In genomic region chr14:58272589-58273372, GRCh38 we compare ENCODE assay signal across 10 cellular contexts. TPM values are rescaled to one million over a fixed set of nuclear protein-coding genes. Genes with fewer than 3 reads are reported as not detected.
DNase-seq lines count a peak whose midpoint lies in the region; ATAC-seq and TF ChIP-seq lines count a peak whose summit lies in the region.
"Had no signal": no experiment of that assay in that cellular context is flagged by ENCODE, and none has a peak within 500 bp of the region (broad histone marks: within the 10 kb centered on the region; RNA-seq: fewer than 3 reads in every experiment).

No MANE protein-coding gene starts in this region.

- no peaks in the 10 kb centered on the region for H3K27me3 ChIP-seq in BE2C
- H3K27me3 ChIP-seq in HUES48 (ENCODE audit: control insufficient read depth, insufficient read depth, low read length): no peaks in the 10 kb centered on the region
- H3K27me3 ChIP-seq in brain microvascular endothelial cell (replicated peaks): no peaks in the 10 kb centered on the region
- no peaks in the 10 kb centered on the region for H3K27me3 ChIP-seq in SJCRH30

- no peak for ATAC-seq in HG03108 (IDR thresholded peaks at IDR 0.05; ENCODE audit: unreplicated experiment)
- ATAC-seq in stimulated activated effector memory CD8-positive, alpha-beta T cell treated with anti-CD3 and anti-CD28 coated beads, Interleukin-12 subunit alpha, Interleukin-12 subunit beta, amount 100 ng/mL, for 72 hours: no peak
- ATAC-seq: activated T-cell treated with anti-CD3 and anti-CD28 coated beads, Interleukin-2, amount 50 U/mL, for 4 hours had no signal

- H3K4me1 ChIP-seq in BE2C: no peaks in the 10 kb centered on the region
- H3K4me1 ChIP-seq in HUES48 (ENCODE audit: control insufficient read depth, insufficient read depth, low read length): no peaks in the 10 kb centered on the region
- H3K4me1 ChIP-seq in SJCRH30: no peaks in the 10 kb centered on the region

- no peak for DNase-seq in BE2C
- DNase-seq in brain microvascular endothelial cell: peak; percentile 53
- DNase-seq in left kidney (ENCODE audit: low read depth, low spot score): peak; percentile 46
- no peak for DNase-seq in NK-92 (lab: John Stamatoyannopoulos, UW; ENCODE audit: unreplicated experiment)
- no peak for DNase-seq in stimulated activated effector memory CD8-positive, alpha-beta T cell treated with anti-CD3 and anti-CD28 coated beads, Interleukin-12 subunit alpha, Interleukin-12 subunit beta, amount 100 ng/mL, for 72 hours (ENCODE audit: low spot score in 2 of 2)
- no peak for DNase-seq in SJCRH30
- DNase-seq: activated T-cell treated with anti-CD3 and anti-CD28 coated beads, Interleukin-2, amount 50 U/mL, for 4 hours; naive B cell had no signal

- TF ChIP-seq CTCF in BE2C (IDR thresholded peaks at IDR 0.05; ENCODE audit: low read depth, low read length) (peak; percentile 40), brain microvascular endothelial cell (IDR thresholded peaks at IDR 0.05; ENCODE audit: low read depth, low read length, missing control alignments) (peak; percentile 53)

- H3K27ac Mint-ChIP-seq in stimulated activated effector memory CD8-positive, alpha-beta T cell treated with anti-CD3 and anti-CD28 coated beads, Interleukin-12 subunit alpha, Interleukin-12 subunit beta, amount 100 ng/mL, for 72 hours: no peak overlapping the region

- no peak overlapping the region for H3K4me3 Mint-ChIP-seq in stimulated activated effector memory CD8-positive, alpha-beta T cell treated with anti-CD3 and anti-CD28 coated beads, Interleukin-12 subunit alpha, Interleukin-12 subunit beta, amount 100 ng/mL, for 72 hours
- H3K4me3 Mint-ChIP-seq: activated T-cell treated with anti-CD3 and anti-CD28 coated beads, Interleukin-2, amount 50 U/mL, for 4 hours; naive B cell had no signal

- no peaks in the 10 kb centered on the region for H3K9me3 ChIP-seq in BE2C
- no peaks in the 10 kb centered on the region for H3K9me3 ChIP-seq in HUES48 (ENCODE audit: control insufficient read depth, insufficient read depth, low read length)
- H3K9me3 ChIP-seq in SJCRH30 (replicated peaks): no peaks in the 10 kb centered on the region

- peaks cover 99% of the 10 kb centered on the region for H3K36me3 Mint-ChIP-seq in stimulated activated effector memory CD8-positive, alpha-beta T cell treated with anti-CD3 and anti-CD28 coated beads, Interleukin-12 subunit alpha, Interleukin-12 subunit beta, amount 100 ng/mL, for 72 hours

- no peaks in the 10 kb centered on the region for H3K9me3 Mint-ChIP-seq in stimulated activated effector memory CD8-positive, alpha-beta T cell treated with anti-CD3 and anti-CD28 coated beads, Interleukin-12 subunit alpha, Interleukin-12 subunit beta, amount 100 ng/mL, for 72 hours
- H3K9me3 Mint-ChIP-seq: activated T-cell treated with anti-CD3 and anti-CD28 coated beads, Interleukin-2, amount 50 U/mL, for 4 hours; naive B cell had no signal

- in situ Hi-C loops in brain microvascular endothelial cell (cut with HindIII; ENCODE audit: low pct_ligation_motif_present, low sequenced_read_pairs): no loop called here

- H3K27ac ChIP-seq in HUES48 (ENCODE audit: low read depth, low read length): peak overlapping the region; percentile 12
- H3K27ac ChIP-seq in brain microvascular endothelial cell: peak overlapping the region; percentile 50
- H3K27ac ChIP-seq in SJCRH30: no peak overlapping the region

- peaks cover 70% of the 10 kb centered on the region for H3K36me3 ChIP-seq in BE2C
- peaks cover 76% of the 10 kb centered on the region for H3K36me3 ChIP-seq in HUES48 (ENCODE audit: control insufficient read depth, insufficient read depth, low read length)
- peaks cover 42% of the 10 kb centered on the region for H3K36me3 ChIP-seq in brain microvascular endothelial cell (replicated peaks)
- H3K36me3 ChIP-seq in SJCRH30: peaks cover 66% of the 10 kb centered on the region

- H3K9ac ChIP-seq in HUES48 (ENCODE audit: low read depth, low read length): no peak overlapping the region

- peaks cover 28% of the 10 kb centered on the region for H3K4me1 Mint-ChIP-seq in stimulated activated effector memory CD8-positive, alpha-beta T cell treated with anti-CD3 and anti-CD28 coated beads, Interleukin-12 subunit alpha, Interleukin-12 subunit beta, amount 100 ng/mL, for 72 hours

- H3K4me3 ChIP-seq in BE2C (ENCODE audit: low read depth, low read length): no peak overlapping the region
- no peak overlapping the region for H3K4me3 ChIP-seq in HUES48 (ENCODE audit: low read depth, low read length)
- no peak overlapping the region for H3K4me3 ChIP-seq in brain microvascular endothelial cell (ENCODE audit: low read depth, low read length)
- H3K4me3 ChIP-seq in SJCRH30: no peak overlapping the region

RNA-seq across cellular contexts. Expression of gene ARID4A, which starts 25.6 kb away (rescaled TPM):
- polyA plus RNA-seq in BE2C (2012; ENCODE audit: insufficient read depth, insufficient read length, low read depth): 16.4 TPM
- 11.0 and 12.7 TPM in 2 replicates for total RNA-seq in SJCRH30 (2014; rRNA removed; shearing (Covaris generic))

RNA-seq across cellular contexts. Expression of gene PSMA3, which starts 28.1 kb away (rescaled TPM):
- 130 TPM for polyA plus RNA-seq in BE2C (2012; ENCODE audit: insufficient read depth, insufficient read length, low read depth)
- total RNA-seq in SJCRH30 (2014; rRNA removed; shearing (Covaris generic)): 183 and 193 TPM in 2 replicates

Comparison
In these comparisons a context has a peak if more than half of its experiments do, and no peak if none do; other contexts are left out.
1. DNase-seq: peak in brain microvascular endothelial cell (single experiment) and left kidney (single experiment); none in BE2C (single experiment), NK-92 (single experiment), stimulated activated effector memory CD8-positive, alpha-beta T cell treated with anti-CD3 and anti-CD28 coated beads, Interleukin-12 subunit alpha, Interleukin-12 subunit beta, amount 100 ng/mL, for 72 hours (0 of 2) and SJCRH30 (0 of 2).